8 cellular contexts compared by ENCODE assay signal in genomic region chr16:66933776-66934137, GRCh38. TPM values are rescaled to one million over a fixed set of nuclear protein-coding genes. Genes with fewer than 3 reads are reported as not detected.
DNase-seq lines count a peak whose midpoint lies in the region; ATAC-seq and TF ChIP-seq lines count a peak whose summit lies in the region.

No MANE protein-coding gene starts in this region.

- WGBS in sigmoid colon, 2 donors: 1 to 3% methylated on average over 12 of the region's 12 CpGs

- H3K36me3 ChIP-seq in sigmoid colon: peaks cover 0 to 30% (median 4%) of the 10 kb centered on the region in 4 donors

- peak overlapping the region; percentile 96 for H3K4me3 ChIP-seq in fibroblast of mammary gland (ENCODE audit: control insufficient read depth, low read depth, low read length)
- H3K4me3 ChIP-seq in sigmoid colon: peak overlapping the region; percentile 72 to 96 (median 87)

- no peaks in the 10 kb centered on the region for H3K27me3 ChIP-seq in sigmoid colon

- TF ChIP-seq POLR2A in sigmoid colon (IDR thresholded peaks at IDR 0.05): no peak

- no peak for TF ChIP-seq EP300 in sigmoid colon (IDR thresholded peaks at IDR 0.05)

- ATAC-seq in HG03025 (IDR thresholded peaks at IDR 0.05; ENCODE audit: low FRiP score, unreplicated experiment): peak; percentile 11

- no peaks in the 10 kb centered on the region for H3K9me3 ChIP-seq in sigmoid colon

- peak overlapping the region; percentile 90 to 96 (median 94) for H3K27ac ChIP-seq in sigmoid colon

- DNase-seq in COLO668 (lab: John Stamatoyannopoulos, UW; ENCODE audit: unreplicated experiment): peak; percentile 63
- peak; percentile 39 to 42 for DNase-seq in activated CD4-positive, alpha-beta T cell treated with anti-CD3 and anti-CD28 coated beads, Interleukin-2, amount 50 U/mL, for 24 hours (ENCODE audit: low read depth in 1 of 2, low spot score in 1 of 2)
- peak; percentile 14 for DNase-seq in fibroblast of mammary gland (ENCODE audit: low read depth)
- no peak for DNase-seq in sigmoid colon
- no peak for DNase-seq in NCI-H1092 treated with DMSO at 0.1 percent for 48 hours (lab: John Stamatoyannopoulos, UW)
- DNase-seq in central memory CD4-positive, alpha-beta T cell: no peak
- DNase-seq in NCI-H2227 treated with DMSO at 0.1 percent for 48 hours (lab: John Stamatoyannopoulos, UW): no peak

- intact Hi-C loops in sigmoid colon (cut with DNase I): no loop called here

- H3K4me1 ChIP-seq in sigmoid colon: peaks cover 0 to 38% (median 33%) of the 10 kb centered on the region in 4 donors

- TF ChIP-seq CTCF in fibroblast of mammary gland (conservative IDR thresholded peaks at IDR 0.05; ENCODE audit: control insufficient read depth, insufficient read depth, low read depth, low read length) (no peak), sigmoid colon (IDR thresholded peaks at IDR 0.05) (no peak)

RNA-seq across cellular contexts. Expression of gene CIAO2B, which starts 0.4 kb away (rescaled TPM):
- total RNA-seq in sigmoid colon: 100 to 1,000 TPM in 1 of 4 donors, 10 to 100 TPM in 3; 71.7 to 121 (median 82.8) TPM
- polyA plus RNA-seq in sigmoid colon: 100 to 1,000 TPM; 193 to 219 (median 214) TPM

RNA-seq across cellular contexts. Expression of gene CES2, which starts 1.6 kb away (rescaled TPM):
- 10 to 100 TPM; 21.8 to 25.5 (median 23.0) TPM for total RNA-seq in sigmoid colon
- polyA plus RNA-seq in sigmoid colon: 100 to 1,000 TPM in 1 of 3 donors, 10 to 100 TPM in 2; 53.4 to 163 (median 67.9) TPM

RNA-seq across cellular contexts. Expression of gene RRAD, which starts 8.4 kb away (rescaled TPM):
- 10 to 100 TPM; 10.9 to 31.2 (median 16.3) TPM for total RNA-seq in sigmoid colon
- 1 to 10 TPM; 1.2 to 5.5 (median 1.8) TPM for polyA plus RNA-seq in sigmoid colon

RNA-seq across cellular contexts. Expression of gene CDH16, which starts 15.1 kb away (rescaled TPM):
- not detected for total RNA-seq in sigmoid colon
- under 1 TPM in 2 of 3 donors, not detected in 1; 0.19 to 0.60 TPM for polyA plus RNA-seq in sigmoid colon

RNA-seq across cellular contexts. Expression of gene CES3, which starts 27.3 kb away (rescaled TPM):
- total RNA-seq in sigmoid colon: 1 to 10 TPM in 1 of 4 donors, under 1 TPM in 2, not detected in 1; 0.16 to 2.5 (median 0.55) TPM
- polyA plus RNA-seq in sigmoid colon: 10 to 100 TPM; 10.8 to 48.4 (median 13.2) TPM

Comparison
In these comparisons a context has a peak if more than half of its experiments do, and no peak if none do; other contexts are left out.
1. DNase-seq: peak in COLO668 (single experiment), activated CD4-positive, alpha-beta T cell treated with anti-CD3 and anti-CD28 coated beads, Interleukin-2, amount 50 U/mL, for 24 hours (2 of 2) and fibroblast of mammary gland (single experiment); none in sigmoid colon (single experiment), NCI-H1092 treated with DMSO at 0.1 percent for 48 hours (single experiment), central memory CD4-positive, alpha-beta T cell (single experiment) and NCI-H2227 treated with DMSO at 0.1 percent for 48 hours (single experiment).